Comparison of ENCODE assay signal across 8 cellular contexts in the genomic region with DNA sequence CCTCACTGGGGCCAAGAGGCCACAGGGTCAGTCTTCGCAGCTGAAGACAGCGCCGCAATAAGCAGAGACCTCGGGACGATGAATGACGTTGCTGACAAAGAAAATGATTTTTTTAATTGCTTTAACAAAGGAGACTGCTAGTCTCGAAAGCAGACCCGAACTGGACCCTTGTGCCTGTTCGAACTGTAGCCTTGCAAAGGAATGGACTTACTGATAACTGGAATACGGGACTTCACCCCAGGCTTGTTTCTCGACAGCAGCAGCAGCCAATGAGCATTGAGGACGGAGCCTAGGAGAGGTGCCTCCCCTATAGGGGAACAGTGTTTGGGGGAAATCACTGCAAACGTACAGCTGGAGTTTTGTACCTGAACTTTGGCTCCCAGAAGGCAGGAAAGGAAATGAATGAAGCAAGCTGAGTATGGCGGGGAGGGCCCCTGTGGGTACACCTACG. TPM values are rescaled to one million over a fixed set of nuclear protein-coding genes. Genes with fewer than 3 reads are reported as not detected.
DNase-seq lines count a peak whose midpoint lies in the region; ATAC-seq and TF ChIP-seq lines count a peak whose summit lies in the region.

No MANE protein-coding gene starts in this region.

- intact Hi-C loops in heart left ventricle (cut with DNase I) (loop anchor here (1.0 to 5.0 kb wide), 7 partner anchors 50 to 75 kb away; a partner anchor contains a TSS), psoas muscle (cut with DNase I) (loop anchor here (2.0 to 5.0 kb wide), 3 partner anchors 54 to 70 kb away; a partner anchor contains a TSS)

- no peak for TF ChIP-seq CTCF in heart left ventricle (IDR thresholded peaks at IDR 0.05)
- TF ChIP-seq CTCF in psoas muscle (IDR thresholded peaks at IDR 0.05), result no peak

- peak; percentile 49 for DNase-seq in AG08395 (ENCODE audit: low spot score)
- DNase-seq in GM19240 (ENCODE audit: insufficient read length, low spot score), result peak; percentile 33
- peak; percentile 40 to 47 for DNase-seq in activated T-cell treated with anti-CD3 and anti-CD28 coated beads, Interleukin-2, amount 50 U/mL, for 48 hours
- no peak for DNase-seq in heart left ventricle
- DNase-seq in psoas muscle, result no peak
- no peak for DNase-seq in mesenteric fat pad (ENCODE audit: low spot score)

- ATAC-seq in heart left ventricle (peak in 3 of 4 donors; percentile 13 to 29 (median 19)), psoas muscle (no peak), GM19035 (IDR thresholded peaks at IDR 0.05; ENCODE audit: unreplicated experiment) (no peak), GM21723 (IDR thresholded peaks at IDR 0.05; ENCODE audit: unreplicated experiment) (no peak)

- 18 to 21% (median 18%) methylated on average over 15 of the region's 15 CpGs for WGBS in heart left ventricle, 4 donors
- 33 to 36% (median 34%) methylated on average over 15 of the region's 15 CpGs for WGBS in psoas muscle, 3 donors

- H3K9me3 ChIP-seq in heart left ventricle (no peaks in the 10 kb centered on the region), psoas muscle (no peaks in the 10 kb centered on the region)

- H3K4me3 ChIP-seq in heart left ventricle (peak overlapping the region; percentile 60 to 87 (median 70)), psoas muscle (peak overlapping the region; percentile 70)

- H3K27me3 ChIP-seq in heart left ventricle (no peaks in the 10 kb centered on the region), psoas muscle (ENCODE audit: insufficient read depth in 3 of 3, low read length in 2 of 3) (no peaks in the 10 kb centered on the region)

- H3K4me1 ChIP-seq in heart left ventricle, result peaks cover 2 to 40% (median 30%) of the 10 kb centered on the region in 12 donors
- peaks cover 46% of the 10 kb centered on the region for H3K4me1 ChIP-seq in psoas muscle

- no peak for TF ChIP-seq POLR2A in heart left ventricle (IDR thresholded peaks at IDR 0.05)

- H3K27ac ChIP-seq in heart left ventricle (peak overlapping the region; percentile 74 to 94 (median 89)), psoas muscle (peak overlapping the region; percentile 85)

- H3K36me3 ChIP-seq in heart left ventricle (no peaks in the 10 kb centered on the region), psoas muscle (ENCODE audit: insufficient read depth in 1 of 2, low read depth in 1 of 2) (peaks cover 0 to 4% of the 10 kb centered on the region in 2 donors)

RNA-seq across cellular contexts. Expression of a gene that starts 1.3 kb away (rescaled TPM):
- total RNA-seq in heart left ventricle (10 to 100 TPM in 7 of 9 donors, 1 to 10 TPM in 2; 7.8 to 37.7 (median 11.4) TPM), psoas muscle (10 to 100 TPM; 10.7 to 17.7 (median 14.4) TPM), mesenteric fat pad (13.0 TPM)
- polyA plus RNA-seq in heart left ventricle (1 to 10 TPM; 4.5 to 6.1 TPM), psoas muscle (1 to 10 TPM; 2.8 to 6.3 (median 3.3) TPM)

RNA-seq across cellular contexts. Expression of a gene that starts 55.3 kb away (rescaled TPM):
- total RNA-seq in heart left ventricle (10 to 100 TPM; 38.6 to 64.7 (median 54.6) TPM), psoas muscle (10 to 100 TPM; 52.4 to 67.0 (median 60.8) TPM), mesenteric fat pad (23.7 TPM)
- polyA plus RNA-seq in heart left ventricle (10 to 100 TPM; 26.1 to 60.0 TPM), psoas muscle (10 to 100 TPM; 26.4 to 54.2 (median 39.6) TPM)

Comparison
In these comparisons a context has a peak if more than half of its experiments do, and no peak if none do; other contexts are left out.
1. DNase-seq: peak in AG08395 (single experiment), GM19240 (single experiment) and activated T-cell treated with anti-CD3 and anti-CD28 coated beads, Interleukin-2, amount 50 U/mL, for 48 hours (2 of 2); none in heart left ventricle (0 of 5), psoas muscle (0 of 2) and mesenteric fat pad (single experiment).
2. ATAC-seq: peak in heart left ventricle (3 of 4); none in psoas muscle (0 of 4), GM19035 (single experiment) and GM21723 (single experiment).